In the genomic region with DNA sequence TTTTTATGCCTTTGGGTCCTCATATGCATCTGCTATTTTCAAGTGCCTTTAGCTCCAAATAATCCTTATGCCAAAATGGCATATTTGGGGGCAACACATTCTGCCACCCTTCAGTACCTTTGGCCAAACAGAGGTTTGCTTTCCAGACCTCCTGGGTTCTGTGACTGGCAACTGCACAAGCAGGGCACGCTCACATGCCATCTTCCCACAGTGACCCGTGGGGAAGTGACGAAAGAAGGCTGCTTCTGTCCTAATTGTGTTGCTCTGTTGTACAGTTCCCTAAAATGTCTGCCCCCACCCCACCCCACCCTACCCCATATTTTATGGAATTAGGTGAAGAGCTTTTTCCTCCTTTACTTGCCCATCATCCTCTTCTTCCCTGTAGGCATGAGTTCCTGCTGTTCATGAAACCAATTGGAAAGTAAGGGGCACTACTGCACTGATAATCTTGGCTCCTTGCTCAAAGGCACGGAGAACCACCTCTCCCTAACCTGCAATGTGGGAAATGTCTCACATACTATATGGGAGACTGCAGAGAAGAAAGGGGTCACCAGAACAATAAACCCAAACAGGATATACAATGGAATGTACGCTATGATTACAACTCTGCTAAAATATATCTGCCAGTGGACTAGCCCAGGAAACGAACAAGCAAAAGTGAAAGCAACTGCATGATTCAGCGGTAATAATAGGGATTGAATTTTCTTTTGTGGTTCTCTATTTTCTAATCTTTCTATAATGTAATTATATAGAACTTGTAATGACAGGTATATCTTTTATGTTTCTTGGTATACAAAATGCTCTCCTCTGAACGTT, we compare ENCODE assay signal across 8 cellular contexts. TPM values are rescaled to one million over a fixed set of nuclear protein-coding genes. Genes with fewer than 3 reads are reported as not detected.
DNase-seq lines count a peak whose midpoint lies in the region; ATAC-seq lines count a peak whose summit lies in the region.

No MANE protein-coding gene starts in this region.

- peak overlapping the region; percentile 98 for H3K27ac ChIP-seq in right cardiac atrium (ENCODE audit: low read length)

- peaks cover 4% of the 10 kb centered on the region for H3K9me3 Mint-ChIP-seq in activated naive CD4-positive, alpha-beta T cell treated with anti-CD3 and anti-CD28 coated beads, Interleukin-2, amount 10 ng/mL, durations not matched to agents 7 days and 5 days

- CTCF ChIA-PET in activated naive CD4-positive, alpha-beta T cell treated with anti-CD3 and anti-CD28 coated beads, Interleukin-2, amount 10 ng/mL, durations not matched to agents 7 days and 5 days (lab: Charles Lee), result interaction anchor here (0.9 to 8.1 kb wide), 6 partner anchors 7 to 228 kb away, joined by 3 to 86 read pairs (median 5); a partner anchor contains a TSS

- peak; percentile 59 to 66 for ATAC-seq in right cardiac atrium
- no peak for ATAC-seq in GM18517 (IDR thresholded peaks at IDR 0.05; ENCODE audit: unreplicated experiment)
- no peak for ATAC-seq in GM19452 (IDR thresholded peaks at IDR 0.05; ENCODE audit: unreplicated experiment)

- peaks cover 62% of the 10 kb centered on the region for H3K4me1 Mint-ChIP-seq in activated naive CD4-positive, alpha-beta T cell treated with anti-CD3 and anti-CD28 coated beads, Interleukin-2, amount 10 ng/mL, durations not matched to agents 7 days and 5 days

- no peaks in the 10 kb centered on the region for H3K27me3 ChIP-seq in right cardiac atrium (ENCODE audit: control insufficient read depth, insufficient read depth)

- WGBS in right cardiac atrium, result 43% methylated on average over 8 of the region's 8 CpGs

- intact Hi-C loops in right cardiac atrium (cut with DNase I), result no loop called here

- peaks cover 21% of the 10 kb centered on the region for H3K36me3 Mint-ChIP-seq in activated naive CD4-positive, alpha-beta T cell treated with anti-CD3 and anti-CD28 coated beads, Interleukin-2, amount 10 ng/mL, durations not matched to agents 7 days and 5 days

- DNase-seq in EH (ENCODE audit: low read depth) (peak; percentile 40), NCI-H226 (peak; percentile 7), right cardiac atrium (peak; percentile 41 to 73 (median 65)), NCI-H1694 (lab: John Stamatoyannopoulos, UW) (no peak)
- peak; percentile 52 for DNase-seq in activated naive CD4-positive, alpha-beta T cell treated with anti-CD3 and anti-CD28 coated beads, Interleukin-2, amount 10 ng/mL, durations not matched to agents 7 days and 5 days
- peak; percentile 21 for DNase-seq in stimulated activated naive CD4-positive, alpha-beta T cell treated with Interleukin-2 at 50 U/mL for 16 hours (lab: John Stamatoyannopoulos, UW)

- H3K4me3 Mint-ChIP-seq in activated naive CD4-positive, alpha-beta T cell treated with anti-CD3 and anti-CD28 coated beads, Interleukin-2, amount 10 ng/mL, durations not matched to agents 7 days and 5 days, result peak overlapping the region; percentile 81

- no peaks in the 10 kb centered on the region for H3K9me3 ChIP-seq in right cardiac atrium (ENCODE audit: control insufficient read depth, low read length)

- peaks cover 1% of the 10 kb centered on the region for H3K4me1 ChIP-seq in right cardiac atrium (ENCODE audit: control insufficient read depth, insufficient read depth, low read length)

- no peaks in the 10 kb centered on the region for H3K27me3 Mint-ChIP-seq in activated naive CD4-positive, alpha-beta T cell treated with anti-CD3 and anti-CD28 coated beads, Interleukin-2, amount 10 ng/mL, durations not matched to agents 7 days and 5 days

- H3K4me3 ChIP-seq in right cardiac atrium (ENCODE audit: low read length), result peak overlapping the region; percentile 71

- H3K27ac Mint-ChIP-seq in activated naive CD4-positive, alpha-beta T cell treated with anti-CD3 and anti-CD28 coated beads, Interleukin-2, amount 10 ng/mL, durations not matched to agents 7 days and 5 days, result peak overlapping the region; percentile 100

RNA-seq across cellular contexts. Expression of a gene that starts 3.3 kb away (rescaled TPM):
- total RNA-seq in right cardiac atrium, result 1 to 10 TPM in 1 of 4 donors, under 1 TPM in 3; 0.23 to 1.0 (median 0.55) TPM
- polyA plus RNA-seq in right cardiac atrium, result 0.36 TPM

RNA-seq across cellular contexts. Expression of a gene that starts 19.8 kb away (rescaled TPM):
- not detected for total RNA-seq in right cardiac atrium
- polyA plus RNA-seq in right cardiac atrium, result not detected

RNA-seq across cellular contexts. Expression of a gene that starts 37.6 kb away (rescaled TPM):
- total RNA-seq in right cardiac atrium, result 1 to 10 TPM; 5.8 to 9.2 (median 7.5) TPM
- 5.1 TPM for polyA plus RNA-seq in right cardiac atrium

RNA-seq across cellular contexts. Expression of a gene that starts 46.3 kb away (rescaled TPM):
- total RNA-seq in right cardiac atrium, result 100 to 1,000 TPM; 131 to 144 (median 136) TPM
- 39.7 TPM for polyA plus RNA-seq in right cardiac atrium

Comparison
In these comparisons a context has a peak if more than half of its experiments do, and no peak if none do; other contexts are left out.
1. ATAC-seq: peak in right cardiac atrium (2 of 2); none in GM18517 (single experiment) and GM19452 (single experiment).